In genomic region chr2:16290311-16291020, GRCh38 we compare ENCODE assay signal across 8 cellular contexts.
"Had no signal": no experiment of that assay in that cellular context is flagged by ENCODE, and none has a peak within 500 bp of the region (broad histone marks: within the 10 kb centered on the region; RNA-seq: fewer than 3 reads in every experiment).

No MANE protein-coding gene starts in this region.

- H3K4me3 Mint-ChIP-seq: GM23338, H9 had no signal

- H3K4me3 ChIP-seq: GM23338, K562 had no signal

- H2AFZ ChIP-seq: GM23338 had no signal

- H3K9me3 Mint-ChIP-seq: GM23338, H9 had no signal

- H3K4me1 Mint-ChIP-seq: GM23338 had no signal

- H3K27ac Mint-ChIP-seq: GM23338, H9 had no signal

- H3K4me2 ChIP-seq: GM23338 had no signal

- DNase-seq: H9, HCEC 1CT, IMR-90 had no signal

- FAIRE-seq: H1, H54, HTR-8/SVneo, K562 had no signal
